In genomic region chr12:123772074-123772473, GRCh38 we compare ENCODE assay signal across 20 cellular contexts. TPM values are rescaled to one million over a fixed set of nuclear protein-coding genes. Genes with fewer than 3 reads are reported as not detected.
DNase-seq lines count a peak whose midpoint lies in the region; ATAC-seq lines count a peak whose summit lies in the region.
"Had no signal": no experiment of that assay in that cellular context is flagged by ENCODE, and none has a peak within 500 bp of the region (broad histone marks: within the 10 kb centered on the region; RNA-seq: fewer than 3 reads in every experiment).

No MANE protein-coding gene starts in this region.

- H3K4ac ChIP-seq in mesendoderm (ENCODE audit: low read depth, low read length): no peak overlapping the region
- no peak overlapping the region for H3K4ac ChIP-seq in trophoblast cell (ENCODE audit: low read depth, low read length)

- H3K9me3 ChIP-seq in trophoblast cell (ENCODE audit: insufficient read depth, low read depth, low read length) (no peaks in the 10 kb centered on the region), T-helper 17 cell (ENCODE audit: control insufficient read depth, low read length, poor library complexity, severe bottlenecking) (peaks cover 4% of the 10 kb centered on the region)
- H3K9me3 ChIP-seq: Caco-2 had no signal

- H2BK120ac ChIP-seq in mesendoderm (ENCODE audit: low read depth, low read length) (no peak overlapping the region), trophoblast cell (ENCODE audit: insufficient read depth, low read length, poor library complexity) (no peak overlapping the region)

- no peak overlapping the region for H3K14ac ChIP-seq in trophoblast cell (ENCODE audit: low read length)

- H2AFZ ChIP-seq in trophoblast cell (ENCODE audit: insufficient read depth, low read length, poor library complexity): no peak overlapping the region

- H4K8ac ChIP-seq in mesendoderm (ENCODE audit: low read depth, low read length): no peak overlapping the region
- no peak overlapping the region for H4K8ac ChIP-seq in trophoblast cell (ENCODE audit: low read depth, low read length)

- H3K4me3 ChIP-seq in mesendoderm (ENCODE audit: low read length) (no peak overlapping the region), trophoblast cell (ENCODE audit: low read depth, low read length) (peak overlapping the region; percentile 28)
- H3K4me3 ChIP-seq: A549; BLaER1 treated with 17β-estradiol and CSF1 and Interleukin-3, amounts not matched to agents 10 nM and 100 nM; GM12878 had no signal

- no peak overlapping the region for H3K4me2 ChIP-seq in mesendoderm (ENCODE audit: low read length)
- no peak overlapping the region for H3K4me2 ChIP-seq in trophoblast cell (ENCODE audit: low read length)
- H3K4me2 ChIP-seq: A549; BLaER1 treated with 17β-estradiol and CSF1 and Interleukin-3, amounts not matched to agents 10 nM and 100 nM had no signal

- H4K5ac ChIP-seq in mesendoderm (ENCODE audit: low read length): no peak overlapping the region

- H3K27ac Mint-ChIP-seq in T-helper 17 cell: no peak overlapping the region
- H3K27ac Mint-ChIP-seq: B cell; CD4-positive, alpha-beta T cell; CD8-positive, alpha-beta T cell had no signal

- no peak overlapping the region for H4K12ac ChIP-seq in trophoblast cell (ENCODE audit: low read depth, low read length)

- no peaks in the 10 kb centered on the region for H3K36me3 ChIP-seq in mesendoderm (ENCODE audit: control insufficient read depth, insufficient read depth, low read length)
- no peaks in the 10 kb centered on the region for H3K36me3 ChIP-seq in trophoblast cell (ENCODE audit: control insufficient read depth in 1 of 2, insufficient read depth in 2 of 2, low read length in 2 of 2)
- H3K36me3 ChIP-seq: BLaER1 treated with 17β-estradiol and CSF1 and Interleukin-3, amounts not matched to agents 10 nM and 100 nM had no signal

- peaks cover 3% of the 10 kb centered on the region for H3K36me3 Mint-ChIP-seq in T-helper 17 cell (ENCODE audit: low read depth)
- H3K36me3 Mint-ChIP-seq: CD8-positive, alpha-beta T cell had no signal

- peaks cover 17% of the 10 kb centered on the region for H3K27me3 Mint-ChIP-seq in T-helper 17 cell
- H3K27me3 Mint-ChIP-seq: B cell had no signal

- H2BK5ac ChIP-seq in mesendoderm (ENCODE audit: low read length) (no peak overlapping the region), trophoblast cell (ENCODE audit: low read depth, low read length, poor library complexity) (no peak overlapping the region)

- H3K56ac ChIP-seq in mesendoderm (ENCODE audit: low read length): no peak overlapping the region

- no peak overlapping the region for H3K4me3 Mint-ChIP-seq in T-helper 17 cell
- H3K4me3 Mint-ChIP-seq: B cell; CD4-positive, alpha-beta T cell; CD8-positive, alpha-beta T cell had no signal

- H3K9ac ChIP-seq in mesendoderm (ENCODE audit: low read length) (no peak overlapping the region), trophoblast cell (ENCODE audit: low read length) (no peak overlapping the region)
- H3K9ac ChIP-seq: BLaER1 treated with 17β-estradiol and CSF1 and Interleukin-3, amounts not matched to agents 10 nM and 100 nM had no signal

- no peak overlapping the region for H3K23ac ChIP-seq in mesendoderm (ENCODE audit: low read length)
- H3K23ac ChIP-seq in trophoblast cell (ENCODE audit: low read length): no peak overlapping the region

- no peak overlapping the region for H3K27ac ChIP-seq in mesendoderm (ENCODE audit: low read depth, low read length)
- H3K27ac ChIP-seq in trophoblast cell (ENCODE audit: low read depth, low read length): no peak overlapping the region
- H3K27ac ChIP-seq: 22Rv1; A549; BLaER1 treated with 17β-estradiol and CSF1 and Interleukin-3, amounts not matched to agents 10 nM and 100 nM; C4-2B had no signal

- ATAC-seq in HG03457 (IDR thresholded peaks at IDR 0.05; ENCODE audit: unreplicated experiment) (no peak), T-helper 17 cell (no peak)
- ATAC-seq: A549; CD8-positive, alpha-beta T cell; GM12878 had no signal

- WGBS in mesendoderm (ENCODE audit: extremely low coverage, insufficient coverage, low lambda C conversion rate): no CpG with 5 or more reads among the region's 5 CpGs
- WGBS in trophoblast cell (ENCODE audit: extremely low coverage, insufficient coverage, insufficient read length): no CpG with 5 or more reads among the region's 5 CpGs

- H2AK5ac ChIP-seq in mesendoderm (ENCODE audit: low read length) (no peak overlapping the region), trophoblast cell (ENCODE audit: low read length) (no peak overlapping the region)

- no peaks in the 10 kb centered on the region for H3K27me3 ChIP-seq in mesendoderm (ENCODE audit: insufficient read depth, low read length, poor library complexity)
- H3K27me3 ChIP-seq in trophoblast cell (ENCODE audit: insufficient read depth, low read length): no peaks in the 10 kb centered on the region
- H3K27me3 ChIP-seq: BLaER1 treated with 17β-estradiol and CSF1 and Interleukin-3, amounts not matched to agents 10 nM and 100 nM had no signal

- H2BK12ac ChIP-seq in trophoblast cell (ENCODE audit: low read length): no peak overlapping the region

- no peaks in the 10 kb centered on the region for H3K4me1 ChIP-seq in mesendoderm (ENCODE audit: control insufficient read depth, low read depth, low read length)
- peaks cover 0 to 4% of the 10 kb centered on the region in 2 experiments for H3K4me1 ChIP-seq in trophoblast cell (ENCODE audit: control insufficient read depth in 1 of 2, insufficient read depth in 2 of 2, low read length in 2 of 2)
- H3K4me1 ChIP-seq: A549, Caco-2 had no signal

- no peak overlapping the region for H2BK15ac ChIP-seq in mesendoderm (replicated peaks; ENCODE audit: low read depth)

- DNase-seq in NCI-H146 (lab: John Stamatoyannopoulos, UW): peak; percentile 7
- DNase-seq in NCI-H146 treated with DMSO at 0.1 percent for 48 hours (lab: John Stamatoyannopoulos, UW; ENCODE audit: unreplicated experiment): no peak
- DNase-seq in ELF-1 (ENCODE audit: low read depth, low spot score): peak; percentile 74
- peak; percentile 10 for DNase-seq in mesendoderm
- peak; percentile 29 to 79 for DNase-seq in trophoblast cell
- DNase-seq in T-helper 17 cell: no peak
- DNase-seq: AML-193; Caco-2; Calu3; CD4-positive, alpha-beta T cell; CD8-positive, alpha-beta T cell; DMS79 treated with DMSO at 0.1 percent for 48 hours; GDM1 had no signal

- H3K18ac ChIP-seq in mesendoderm (ENCODE audit: low read length): no peak overlapping the region
- H3K18ac ChIP-seq in trophoblast cell (ENCODE audit: low read length): no peak overlapping the region

- H3K79me1 ChIP-seq in mesendoderm (ENCODE audit: low read length): no peaks in the 10 kb centered on the region
- no peaks in the 10 kb centered on the region for H3K79me1 ChIP-seq in trophoblast cell (ENCODE audit: low read length)

- no peak overlapping the region for H4K91ac ChIP-seq in trophoblast cell (ENCODE audit: low read depth, low read length)

- H3K79me2 ChIP-seq in mesendoderm (ENCODE audit: control insufficient read depth, insufficient read depth, low read length): no peaks in the 10 kb centered on the region
- no peaks in the 10 kb centered on the region for H3K79me2 ChIP-seq in trophoblast cell (ENCODE audit: control insufficient read depth, insufficient read depth, low read length, poor library complexity)

- H3K4me1 Mint-ChIP-seq in T-helper 17 cell: peaks cover 6% of the 10 kb centered on the region

RNA-seq across cellular contexts. Expression of gene DNAH10, which starts 10.0 kb away (rescaled TPM):
- polyA plus RNA-seq in mesendoderm (2013, experiment 1 of 2): 0.25 TPM
- polyA plus RNA-seq in mesendoderm (2013, experiment 2 of 2): 0.21 TPM
- 2.6 and 3.3 TPM in 2 replicates for polyA plus RNA-seq in trophoblast cell (2013)
- total RNA-seq in T-helper 17 cell: under 1 TPM; 0.08 to 0.25 TPM

RNA-seq across cellular contexts. Expression of gene ATP6V0A2, which starts 59.9 kb away (rescaled TPM):
- 21.8 TPM for polyA plus RNA-seq in mesendoderm (2013, experiment 1 of 2)
- 24.5 TPM for polyA plus RNA-seq in mesendoderm (2013, experiment 2 of 2)
- 9.9 and 10.0 TPM in 2 replicates for polyA plus RNA-seq in trophoblast cell (2013)
- 10 to 100 TPM; 34.9 to 38.3 TPM for total RNA-seq in T-helper 17 cell

Comparison
In these comparisons a context has a peak if more than half of its experiments do, and no peak if none do; other contexts are left out.
1. DNase-seq: peak in NCI-H146 (single experiment), ELF-1 (single experiment), mesendoderm (single experiment) and trophoblast cell (2 of 2); none in NCI-H146 treated with DMSO at 0.1 percent for 48 hours (single experiment) and T-helper 17 cell (0 of 3).